In genomic region chr17:4161560-4162221, GRCh38 we compare ENCODE assay signal across 8 cellular contexts. TPM values are rescaled to one million over a fixed set of nuclear protein-coding genes. Genes with fewer than 3 reads are reported as not detected.
DNase-seq lines count a peak whose midpoint lies in the region; ATAC-seq, FAIRE-seq and TF ChIP-seq lines count a peak whose summit lies in the region.

No MANE protein-coding gene starts in this region.

- FAIRE-seq in H54 (lab: Jason Lieb, UNC), result no peak

- no peak for TF ChIP-seq POLR2A in H54 (IDR thresholded peaks at IDR 0.05; ENCODE audit: low read depth, low read length)

- peak; percentile 33 for DNase-seq in H54 (ENCODE audit: insufficient read length, low spot score)
- peak; percentile 81 for DNase-seq in RPMI7951 (ENCODE audit: low read depth)
- DNase-seq in epithelial cell of prostate (ENCODE audit: low read depth, low spot score), result peak; percentile 12
- DNase-seq in sciatic nerve (ENCODE audit: low spot score), result no peak
- DNase-seq in foreskin melanocyte, result no peak

- intact Hi-C loops in sciatic nerve (cut with DNase I), result no loop called here

- ATAC-seq in sciatic nerve (peak; percentile 28), GM18873 (IDR thresholded peaks at IDR 0.05; ENCODE audit: low FRiP score, unreplicated experiment) (no peak), GM18858 (IDR thresholded peaks at IDR 0.05; ENCODE audit: unreplicated experiment) (no peak), GM21619 (IDR thresholded peaks at IDR 0.05; ENCODE audit: unreplicated experiment) (no peak)

- H3K27ac ChIP-seq in epithelial cell of prostate, result peak overlapping the region; percentile 91

RNA-seq across cellular contexts. Expression of gene CYB5D2, which starts 18.7 kb away (rescaled TPM):
- total RNA-seq in RPMI7951 (2014; rRNA removed; shearing (Covaris generic)), result 11.7 and 16.9 TPM in 2 replicates
- 16.0 TPM for total RNA-seq in sciatic nerve

RNA-seq across cellular contexts. Expression of gene ZZEF1, which starts 18.9 kb away (rescaled TPM):
- total RNA-seq in RPMI7951 (2014; rRNA removed; shearing (Covaris generic)), result 9.3 and 11.8 TPM in 2 replicates
- total RNA-seq in sciatic nerve, result 58.9 TPM

Comparison
In these comparisons a context has a peak if more than half of its experiments do, and no peak if none do; other contexts are left out.
1. DNase-seq: peak in H54 (single experiment), RPMI7951 (single experiment) and epithelial cell of prostate (single experiment); none in sciatic nerve (single experiment) and foreskin melanocyte (single experiment).